ENCODE assay signal across 9 cellular contexts in the genomic region with DNA sequence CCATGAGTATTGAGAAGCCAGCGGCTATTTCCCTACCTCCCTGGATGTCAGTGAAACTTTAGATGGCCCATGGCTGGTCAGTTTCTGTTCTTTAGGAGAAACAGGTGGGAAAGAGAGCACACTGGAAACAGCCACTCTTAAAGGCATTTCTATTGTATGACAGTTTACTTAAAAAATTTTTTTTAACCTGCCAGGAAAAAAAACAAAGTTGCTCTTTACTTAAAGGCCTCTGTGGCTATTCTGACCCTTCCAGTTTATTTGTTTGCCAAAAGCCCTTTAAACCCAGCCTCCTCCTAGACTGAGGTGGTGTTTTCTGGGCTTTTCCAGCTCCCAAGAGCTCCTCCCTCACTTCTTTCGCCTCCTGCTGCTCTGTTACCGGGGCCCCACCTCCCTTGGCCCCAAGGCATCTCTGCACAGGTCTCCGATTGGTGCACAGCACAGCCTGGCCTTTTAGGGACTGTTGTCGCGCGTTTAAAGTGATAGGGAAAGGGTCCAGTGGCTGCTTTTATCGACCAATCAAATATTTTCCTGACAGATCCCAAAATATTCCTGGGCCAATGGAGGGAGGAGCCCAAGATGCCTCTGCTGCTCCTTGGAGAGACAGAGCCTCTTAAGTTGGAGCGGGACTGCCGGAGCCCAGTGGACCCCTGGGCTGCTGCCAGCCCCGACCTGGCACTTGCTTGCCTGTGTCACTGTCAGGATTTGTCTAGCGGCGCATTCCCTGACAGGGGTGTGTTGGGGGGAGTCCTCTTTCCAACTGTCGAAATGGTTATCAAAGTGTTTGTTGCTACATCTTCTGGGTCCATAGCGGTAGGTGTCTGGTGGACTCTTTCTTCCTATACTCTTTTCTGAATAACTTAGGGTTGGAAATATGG. TPM values are rescaled to one million over a fixed set of nuclear protein-coding genes. Genes with fewer than 3 reads are reported as not detected.
DNase-seq lines count a peak whose midpoint lies in the region; ATAC-seq and TF ChIP-seq lines count a peak whose summit lies in the region.
"Had no signal": no experiment of that assay in that cellular context is flagged by ENCODE, and none has a peak within 500 bp of the region (broad histone marks: within the 10 kb centered on the region; RNA-seq: fewer than 3 reads in every experiment).

A gene (plus strand): TSS at position 639 of the 875 bp plus-strand sequence. CDS start 127 bp downstream, at position 766.

- peak; percentile 76 for DNase-seq in H7
- DNase-seq in astrocyte of the hippocampus (ENCODE audit: low read depth, low spot score) = peak; percentile 20
- DNase-seq in hippocampal formation (lab: John Stamatoyannopoulos, UW) = peak; percentile 59 to 68
- peak in 6 of 10 donors; percentile 27 to 86 (median 46) for DNase-seq in posterior cingulate gyrus
- DNase-seq in NOMO-1 (lab: John Stamatoyannopoulos, UW; ENCODE audit: unreplicated experiment in 2 of 2) = no peak
- no peak for DNase-seq in stimulated activated CD4-positive, alpha-beta T cell treated with anti-CD3 and anti-CD28 coated beads, Interleukin-15, amount 100 ng/mL, for 24 hours
- no peak for DNase-seq in lower leg skin (ENCODE audit: low spot score in 2 of 2)
- DNase-seq: NCI-H2081 treated with DMSO at 0.1 percent for 48 hours had no signal

- no peaks in the 10 kb centered on the region for H3K36me3 ChIP-seq in H7 (replicated peaks; ENCODE audit: control insufficient read depth, insufficient read depth, low read length)

- H3K27me3 ChIP-seq in H7 (ENCODE audit: control insufficient read depth, insufficient read depth, low read length) = no peaks in the 10 kb centered on the region

- TF ChIP-seq CTCF in lower leg skin (IDR thresholded peaks at IDR 0.05) = no peak

- peak within 1 kb of the TSS; percentile 14; the same call in 1 of the 2 replicates for H3K4me3 ChIP-seq in H7 (ENCODE audit: insufficient read depth, low read depth, low read length)
- H3K4me3 ChIP-seq in lower leg skin (ENCODE audit: low read depth, poor library complexity, severe bottlenecking) = no peak within 1 kb of the TSS

- TF ChIP-seq POLR2A in lower leg skin (IDR thresholded peaks at IDR 0.05) = no peak

- intact Hi-C loops in posterior cingulate gyrus (cut with DNase I) = no loop called here
- intact Hi-C loops in lower leg skin (cut with DNase I; ENCODE audit: low total_unique reads) = no loop called here

- ATAC-seq in HG02678 (IDR thresholded peaks at IDR 0.05; ENCODE audit: unreplicated experiment) = no peak

- WGBS in lower leg skin, 2 donors = 46 to 66% methylated on average over 15 of the region's 15 CpGs

RNA-seq across cellular contexts. Expression of the gene that starts here (rescaled TPM):
- 1.4 and 1.6 TPM in 2 replicates for total RNA-seq in H7 (2014; rRNA removed; shearing (Covaris generic))
- total RNA-seq in lower leg skin = 1 to 10 TPM in 2 of 4 donors, under 1 TPM in 1, not detected in 1; 0.74 to 3.7 (median 3.5) TPM

Comparison
In these comparisons a context has a peak if more than half of its experiments do, and no peak if none do; other contexts are left out.
1. DNase-seq: peak in H7 (single experiment), astrocyte of the hippocampus (single experiment), hippocampal formation (2 of 2) and posterior cingulate gyrus (6 of 10); none in NOMO-1 (0 of 2), stimulated activated CD4-positive, alpha-beta T cell treated with anti-CD3 and anti-CD28 coated beads, Interleukin-15, amount 100 ng/mL, for 24 hours (single experiment) and lower leg skin (0 of 2).